ENCODE assay signal across 2 cellular contexts in genomic region chr20:37155987-37156386, GRCh38.
A peak's percentile ranks its signal among the peaks of the same experiment; 100 is the strongest.
TF ChIP-seq lines count a peak whose summit lies in the region.

No MANE protein-coding gene starts in this region.

TF ChIP-seq in K562, 482 proteins besides CTCF, POLR2A, EP300 and RAD21:
- TF ChIP-seq PCBP1 (IDR thresholded peaks at IDR 0.05; ENCODE audit: low read depth, low read length, poor library complexity, severe bottlenecking) (no peak), HSF4 (CRISPR knock-in tag; IDR thresholded peaks at IDR 0.05; ENCODE audit: borderline replicate concordance) (no peak), ZKSCAN8 (CRISPR knock-in tag; IDR thresholded peaks at IDR 0.05) (no peak), HIVEP1 (CRISPR knock-in tag; IDR thresholded peaks at IDR 0.05) (no peak), ZFPM2 (CRISPR knock-in tag; IDR thresholded peaks at IDR 0.05) (no peak), TFE3 (CRISPR knock-in tag; IDR thresholded peaks at IDR 0.05) (no peak), CXXC5 (CRISPR knock-in tag; IDR thresholded peaks at IDR 0.05) (no peak), ZNF780A (CRISPR knock-in tag; IDR thresholded peaks at IDR 0.05) (no peak), ELK1 (CRISPR knock-in tag; IDR thresholded peaks at IDR 0.05) (no peak), TAF15 (IDR thresholded peaks at IDR 0.05; ENCODE audit: low read depth, low read length) (no peak), RFX7 (CRISPR knock-in tag; IDR thresholded peaks at IDR 0.05) (no peak), NRF1 (conservative IDR thresholded peaks at IDR 0.05 in 1 of 2, IDR thresholded peaks at IDR 0.05 in 1 of 2) (no peak)

TF ChIP-seq in HepG2, 621 proteins besides CTCF, POLR2A, EP300 and RAD21:
- TF ChIP-seq HNF4A (CRISPR knock-in tag; IDR thresholded peaks at IDR 0.05) (peak; percentile 47; the same call in 1 of the 2 replicates), NFKB2 (CRISPR knock-in tag; IDR thresholded peaks at IDR 0.05; ENCODE audit: borderline replicate concordance) (0 out of 2 replicates have a peak, but pooled peaks have one; percentile 25), PHF8 (CRISPR knock-in tag; IDR thresholded peaks at IDR 0.05) (no peak), ZNF879 (CRISPR knock-in tag; IDR thresholded peaks at IDR 0.05) (0 out of 2 replicates have a peak, but pooled peaks have one; percentile 42), ZNF296 (CRISPR knock-in tag; conservative IDR thresholded peaks at IDR 0.05) (no peak), DMAP1 (CRISPR knock-in tag; IDR thresholded peaks at IDR 0.05) (no peak), ZBTB38 (CRISPR knock-in tag; IDR thresholded peaks at IDR 0.05) (0 out of 2 replicates have a peak, but pooled peaks have one; percentile 36), ZBTB33 (CRISPR knock-in tag; IDR thresholded peaks at IDR 0.05) (peak; percentile 59; the same call in 1 of the 2 replicates), SIN3A (IDR thresholded peaks at IDR 0.05; ENCODE audit: borderline replicate concordance, low read depth, low read length) (no peak), SNAI1 (CRISPR knock-in tag; IDR thresholded peaks at IDR 0.05; ENCODE audit: borderline replicate concordance) (no peak), RFXAP (CRISPR knock-in tag; IDR thresholded peaks at IDR 0.05; ENCODE audit: borderline replicate concordance) (0 out of 2 replicates have a peak, but pooled peaks have one; percentile 16)
TF ChIP-seq in HepG2: peak in this region for 6.
